Comparison of ENCODE assay signal across 23 cellular contexts in the genomic region with DNA sequence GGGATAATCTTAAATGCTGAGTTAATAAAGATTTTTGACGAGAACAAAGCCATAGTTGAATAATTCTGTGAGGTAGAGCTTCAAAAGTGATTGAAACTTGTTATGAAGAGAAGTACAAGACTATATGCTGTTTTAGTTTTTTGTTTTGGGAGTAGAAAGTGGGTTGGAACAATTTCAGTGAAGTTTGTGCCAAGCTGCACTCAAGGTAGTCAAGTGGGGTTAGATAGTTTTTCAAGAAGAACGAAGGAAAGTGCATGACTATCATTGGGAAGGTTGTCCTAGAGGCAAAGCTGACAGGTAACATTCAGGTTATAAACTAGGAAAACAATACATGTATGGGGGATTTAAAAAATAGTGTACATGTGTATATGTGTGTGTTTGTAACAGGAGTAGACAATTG. TPM values are rescaled to one million over a fixed set of nuclear protein-coding genes. Genes with fewer than 3 reads are reported as not detected.
DNase-seq lines count a peak whose midpoint lies in the region; ATAC-seq, FAIRE-seq and TF ChIP-seq lines count a peak whose summit lies in the region.
"Had no signal": no experiment of that assay in that cellular context is flagged by ENCODE, and none has a peak within 500 bp of the region (broad histone marks: within the 10 kb centered on the region; RNA-seq: fewer than 3 reads in every experiment).

No MANE protein-coding gene starts in this region.

- FAIRE-seq in H54 (lab: Jason Lieb, UNC) = peak; percentile 72

- no peak overlapping the region for H3K4me3 Mint-ChIP-seq in activated CD4-positive, alpha-beta T cell treated with anti-CD3 and anti-CD28 coated beads, Interleukin-2, amount 10 ng/mL, durations not matched to agents 24 days and 14 days
- no peak overlapping the region for H3K4me3 Mint-ChIP-seq in memory B cell
- no peak overlapping the region for H3K4me3 Mint-ChIP-seq in progenitor cell of endocrine pancreas (ENCODE audit: low read depth)
- H3K4me3 Mint-ChIP-seq: CD8-positive, alpha-beta memory T cell had no signal

- H3K4me1 Mint-ChIP-seq in activated CD4-positive, alpha-beta T cell treated with anti-CD3 and anti-CD28 coated beads, Interleukin-2, amount 10 ng/mL, durations not matched to agents 24 days and 14 days = peaks cover 45% of the 10 kb centered on the region
- peaks cover 48% of the 10 kb centered on the region for H3K4me1 Mint-ChIP-seq in memory B cell
- H3K4me1 Mint-ChIP-seq in progenitor cell of endocrine pancreas (ENCODE audit: low read depth) = peaks cover under 1% of the 10 kb centered on the region

- no peak for ATAC-seq in memory B cell (ENCODE audit: low read depth)
- ATAC-seq in HG02623 (IDR thresholded peaks at IDR 0.05; ENCODE audit: unreplicated experiment) = no peak
- ATAC-seq: Right ventricle myocardium inferior, SK-N-SH treated with all-trans-retinoic acid at 6 μM for 48 hours had no signal

- peak overlapping the region; percentile 22 for H3K27ac Mint-ChIP-seq in activated CD4-positive, alpha-beta T cell treated with anti-CD3 and anti-CD28 coated beads, Interleukin-2, amount 10 ng/mL, durations not matched to agents 24 days and 14 days
- H3K27ac Mint-ChIP-seq in memory B cell = peak overlapping the region; percentile 18
- H3K27ac Mint-ChIP-seq in progenitor cell of endocrine pancreas = no peak overlapping the region

- no peaks in the 10 kb centered on the region for H3K27me3 Mint-ChIP-seq in activated CD4-positive, alpha-beta T cell treated with anti-CD3 and anti-CD28 coated beads, Interleukin-2, amount 10 ng/mL, durations not matched to agents 24 days and 14 days
- no peaks in the 10 kb centered on the region for H3K27me3 Mint-ChIP-seq in memory B cell
- peaks cover 5% of the 10 kb centered on the region for H3K27me3 Mint-ChIP-seq in progenitor cell of endocrine pancreas
- H3K27me3 Mint-ChIP-seq: CD8-positive, alpha-beta memory T cell had no signal

- intact Hi-C loops in activated CD4-positive, alpha-beta T cell treated with anti-CD3 and anti-CD28 coated beads, Interleukin-2, amount 10 ng/mL, durations not matched to agents 24 days and 14 days (cut with micrococcal nuclease) = no loop called here

- DNase-seq in activated CD4-positive, alpha-beta T cell treated with anti-CD3 and anti-CD28 coated beads, Interleukin-2, amount 10 ng/mL, durations not matched to agents 24 days and 14 days = no peak
- DNase-seq in activated CD4-positive, alpha-beta T cell treated with anti-CD3 and anti-CD28 coated beads for 1 hour = no peak
- no peak for DNase-seq in H54 (ENCODE audit: insufficient read length, low spot score)
- no peak for DNase-seq in memory B cell (ENCODE audit: low spot score in 2 of 2)
- no peak for DNase-seq in DMS53 treated with DMSO at 0.1 percent for 48 hours (lab: John Stamatoyannopoulos, UW; ENCODE audit: unreplicated experiment)
- no peak for DNase-seq in NCI-H1694 (lab: John Stamatoyannopoulos, UW)
- DNase-seq in progenitor cell of endocrine pancreas (ENCODE audit: low spot score, unreplicated experiment) = no peak
- DNase-seq: ACHN; C1 segment of cervical spinal cord; CD8-positive, alpha-beta memory T cell; DMS53; GM23248; HCEC 1CT; Kasumi-1; NCI-H1694 treated with DMSO at 0.1 percent for 48 hours; NCI-H2081 treated with DMSO at 0.1 percent for 48 hours; NCI-H2171 treated with DMSO at 0.1 percent for 48 hours; NCI-H524 treated with DMSO at 0.1 percent for 48 hours; NCI-H82; OCI-M1 had no signal

- peaks cover 43% of the 10 kb centered on the region for H3K36me3 Mint-ChIP-seq in activated CD4-positive, alpha-beta T cell treated with anti-CD3 and anti-CD28 coated beads, Interleukin-2, amount 10 ng/mL, durations not matched to agents 24 days and 14 days (ENCODE audit: low read depth)
- H3K36me3 Mint-ChIP-seq in memory B cell (peaks cover 24% of the 10 kb centered on the region), progenitor cell of endocrine pancreas (ENCODE audit: insufficient read depth) (peaks cover 2% of the 10 kb centered on the region)

- H3K9me3 Mint-ChIP-seq in activated CD4-positive, alpha-beta T cell treated with anti-CD3 and anti-CD28 coated beads, Interleukin-2, amount 10 ng/mL, durations not matched to agents 24 days and 14 days = no peaks in the 10 kb centered on the region
- H3K9me3 Mint-ChIP-seq in memory B cell (no peaks in the 10 kb centered on the region), progenitor cell of endocrine pancreas (ENCODE audit: low read depth) (no peaks in the 10 kb centered on the region)
- H3K9me3 Mint-ChIP-seq: CD8-positive, alpha-beta memory T cell had no signal

- TF ChIP-seq POLR2A in H54 (IDR thresholded peaks at IDR 0.05; ENCODE audit: low read depth, low read length) = no peak

- TF ChIP-seq CTCF in progenitor cell of endocrine pancreas (IDR thresholded peaks at IDR 0.05; ENCODE audit: unreplicated experiment) = no peak

RNA-seq across cellular contexts. Expression of gene FUT8, which starts 16.2 kb away (rescaled TPM):
- total RNA-seq in activated CD4-positive, alpha-beta T cell treated with anti-CD3 and anti-CD28 coated beads, Interleukin-2, amount 10 ng/mL, durations not matched to agents 24 days and 14 days = 125 and 137 TPM in 2 replicates
- 33.4 and 38.8 TPM in 2 replicates for total RNA-seq in progenitor cell of endocrine pancreas
